In the genomic region with DNA sequence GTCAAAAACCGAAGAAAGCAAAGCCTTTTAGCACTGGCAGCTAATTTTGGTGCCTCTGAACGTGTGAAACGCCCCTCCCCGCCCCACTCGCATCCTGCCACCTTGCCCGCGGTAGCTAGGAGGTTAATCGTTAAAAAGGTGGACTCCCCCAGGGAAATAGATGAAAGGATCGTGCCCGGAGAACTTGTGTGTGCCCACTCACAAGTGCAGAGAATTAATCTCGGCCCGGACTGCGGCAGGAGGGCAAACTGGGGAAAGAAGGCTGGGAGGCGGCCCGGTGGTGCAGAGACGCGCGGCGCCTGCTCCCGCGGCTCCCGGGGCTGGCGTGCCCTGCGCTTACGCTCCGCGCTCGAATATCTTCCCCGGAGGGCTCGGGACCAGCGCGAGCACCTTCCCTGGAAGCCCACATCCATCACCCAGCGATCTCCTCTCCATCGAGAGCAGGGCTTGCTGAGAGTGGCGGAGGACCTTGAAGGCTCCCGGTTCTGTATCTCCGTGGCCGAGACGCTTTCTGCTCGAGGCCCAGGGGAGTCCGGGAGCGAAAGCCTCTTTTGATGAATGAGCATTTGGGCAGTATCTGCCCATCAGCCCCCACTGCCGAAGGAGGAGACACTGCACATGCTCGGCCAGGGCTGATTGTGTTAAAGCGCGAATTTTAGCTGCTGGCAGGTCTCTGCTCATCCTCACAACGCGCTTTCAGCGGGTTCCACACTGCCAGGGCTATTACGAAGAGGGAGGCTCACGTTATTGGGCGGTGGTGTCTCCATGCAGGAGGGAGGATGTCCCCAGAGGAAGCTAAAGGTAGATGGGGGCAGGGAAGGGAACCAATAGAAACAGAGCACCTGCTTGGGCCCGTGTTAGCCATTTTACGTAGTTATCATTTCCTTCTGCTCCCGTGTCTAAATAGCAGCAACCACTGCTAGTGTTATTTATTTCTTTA, we compare ENCODE assay signal across 8 cellular contexts. TPM values are rescaled to one million over a fixed set of nuclear protein-coding genes. Genes with fewer than 3 reads are reported as not detected.
DNase-seq lines count a peak whose midpoint lies in the region; ATAC-seq, FAIRE-seq and TF ChIP-seq lines count a peak whose summit lies in the region.

No MANE protein-coding gene starts in this region.

- H3K4me1 ChIP-seq in Peyer's patch (peaks cover 0 to 20% (median 0%) of the 10 kb centered on the region in 4 donors), gastrocnemius medialis (peaks cover 13 to 19% of the 10 kb centered on the region in 2 donors)

- TF ChIP-seq POLR2A in Peyer's patch (IDR thresholded peaks at IDR 0.05): no peak
- no peak for TF ChIP-seq POLR2A in gastrocnemius medialis (IDR thresholded peaks at IDR 0.05)
- no peak for TF ChIP-seq POLR2A in H54 (IDR thresholded peaks at IDR 0.05; ENCODE audit: low read depth, low read length)

- no peaks in the 10 kb centered on the region for H3K27me3 ChIP-seq in Peyer's patch
- H3K27me3 ChIP-seq in gastrocnemius medialis: peaks cover 19 to 36% (median 26%) of the 10 kb centered on the region in 3 donors

- TF ChIP-seq CTCF in Peyer's patch (IDR thresholded peaks at IDR 0.05): no peak
- TF ChIP-seq CTCF in gastrocnemius medialis (IDR thresholded peaks at IDR 0.05 in 4 of 5, conservative IDR thresholded peaks at IDR 0.05 in 1 of 5): no peak

- H3K27ac ChIP-seq in Peyer's patch (no peak overlapping the region), gastrocnemius medialis (no peak overlapping the region)

- peak; percentile 88 for FAIRE-seq in GM19239 (lab: Jason Lieb, UNC)
- no peak for FAIRE-seq in H54 (lab: Jason Lieb, UNC)

- DNase-seq in C1 segment of cervical spinal cord (lab: John Stamatoyannopoulos, UW): peak in 8 of 14 donors; percentile 5 to 89 (median 24)
- DNase-seq in GM19239 (ENCODE audit: insufficient read length, low spot score): peak; percentile 7
- peak in 1 of 3 donors; percentile 49 for DNase-seq in Peyer's patch
- peak; percentile 74 to 91 for DNase-seq in T47D (ENCODE audit: low read depth in 1 of 2, low spot score in 1 of 2)
- peak; percentile 72 for DNase-seq in iPS-NIHi11 (ENCODE audit: low spot score)
- no peak for DNase-seq in gastrocnemius medialis
- DNase-seq in H54 (ENCODE audit: insufficient read length, low spot score): no peak

- intact Hi-C loops in gastrocnemius medialis (cut with DNase I; ENCODE audit: low total_unique reads): no loop called here

- H3K4me3 ChIP-seq in Peyer's patch: peak overlapping the region; percentile 18 to 47 (median 35)
- peak overlapping the region; percentile 52 to 73 (median 56) for H3K4me3 ChIP-seq in gastrocnemius medialis

- in situ Hi-C loops in T47D (cut with HindIII; ENCODE audit: low pct_unique_long_range_greater_than_20kb, low sequenced_read_pairs) (no loop called here), gastrocnemius medialis (cut with MboI; ENCODE audit: low sequenced_read_pairs in 4 of 4) (no loop called here)

- H3K9me3 ChIP-seq in Peyer's patch (no peaks in the 10 kb centered on the region), gastrocnemius medialis (no peaks in the 10 kb centered on the region)

- no peaks in the 10 kb centered on the region for H3K36me3 ChIP-seq in Peyer's patch
- H3K36me3 ChIP-seq in gastrocnemius medialis: no peaks in the 10 kb centered on the region

- ATAC-seq in HG03432 (IDR thresholded peaks at IDR 0.05; ENCODE audit: unreplicated experiment) (peak; percentile 54), gastrocnemius medialis (no peak)

RNA-seq across cellular contexts. Expression of a gene that starts 1.3 kb away (rescaled TPM):
- total RNA-seq in Peyer's patch (not detected), gastrocnemius medialis (not detected)

Comparison
In these comparisons a context has a peak if more than half of its experiments do, and no peak if none do; other contexts are left out.
1. DNase-seq: peak in C1 segment of cervical spinal cord (8 of 14), GM19239 (single experiment), T47D (2 of 2) and iPS-NIHi11 (single experiment); none in gastrocnemius medialis (0 of 2) and H54 (single experiment).